18 cellular contexts compared by ENCODE assay signal in the genomic region with DNA sequence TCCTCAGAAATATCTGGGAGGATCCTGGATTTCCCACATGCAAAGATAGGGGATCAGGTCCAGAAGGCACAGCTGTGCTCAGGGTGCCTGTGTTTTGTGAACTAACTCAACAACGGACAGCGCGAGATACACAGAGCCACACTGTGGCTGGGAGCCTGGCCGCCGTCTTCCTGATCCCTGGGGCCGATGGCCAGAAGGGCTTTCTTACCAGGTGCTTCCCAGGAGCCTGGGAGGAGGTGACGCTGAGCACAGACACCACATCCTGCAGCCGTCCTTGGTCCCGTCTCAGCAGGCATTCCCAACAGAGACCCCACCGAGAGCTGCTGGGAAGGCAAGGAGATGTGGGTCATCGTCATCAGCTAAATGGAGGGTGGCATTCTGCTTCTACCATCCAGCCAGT.
DNase-seq lines count a peak whose midpoint lies in the region; ATAC-seq, FAIRE-seq and TF ChIP-seq lines count a peak whose summit lies in the region.
"Had no signal": no experiment of that assay in that cellular context is flagged by ENCODE, and none has a peak within 500 bp of the region (broad histone marks: within the 10 kb centered on the region; RNA-seq: fewer than 3 reads in every experiment).

No MANE protein-coding gene starts in this region.

- intact Hi-C loops in cardiac septum (cut with DNase I), result loop anchor here (5.0 kb wide), 1 partner anchor 145 kb away; the partner anchor contains the start of gene AFDN
- intact Hi-C loops in Right ventricle myocardium superior (cut with DNase I), result no loop called here
- intact Hi-C loops in pancreas (cut with DNase I), result no loop called here
- intact Hi-C loops in vagina (cut with DNase I), result no loop called here

- in situ Hi-C loops in ACHN (cut with HindIII; ENCODE audit: low pct_ligation_motif_present, low pct_unique_long_range_greater_than_20kb, low sequenced_read_pairs), result no loop called here

- no peak for TF ChIP-seq CTCF in right atrium auricular region (IDR thresholded peaks at IDR 0.05)
- no peak for TF ChIP-seq CTCF in pancreas (IDR thresholded peaks at IDR 0.05)
- no peak for TF ChIP-seq CTCF in vagina (IDR thresholded peaks at IDR 0.05)

- no peak overlapping the region for H3K4me3 ChIP-seq in right atrium auricular region
- no peak overlapping the region for H3K4me3 ChIP-seq in pancreas
- H3K4me3 ChIP-seq in vagina, result no peak overlapping the region
- H3K4me3 ChIP-seq: GM23248, MG63 had no signal

- H3K9me3 ChIP-seq in right atrium auricular region (no peaks in the 10 kb centered on the region), pancreas (no peaks in the 10 kb centered on the region), vagina (no peaks in the 10 kb centered on the region)
- H3K9me3 ChIP-seq: MG63 had no signal

- H3K4me1 ChIP-seq in right atrium auricular region (peaks cover 0 to 47% of the 10 kb centered on the region in 2 donors), pancreas (peaks cover 6 to 16% (median 14%) of the 10 kb centered on the region in 3 donors), vagina (peaks cover 12% of the 10 kb centered on the region)

- no peaks in the 10 kb centered on the region for H3K27me3 ChIP-seq in right atrium auricular region
- H3K27me3 ChIP-seq in pancreas, result no peaks in the 10 kb centered on the region
- H3K27me3 ChIP-seq in vagina, result no peaks in the 10 kb centered on the region
- H3K27me3 ChIP-seq: MG63 had no signal

- DNase-seq in cardiac septum (ENCODE audit: low spot score) (peak; percentile 67), Right ventricle myocardium superior (no peak), right atrium auricular region (ENCODE audit: low spot score) (no peak), pancreas (no peak), vagina (ENCODE audit: extremely low spot score in 2 of 2) (no peak), NCI-H345 treated with DMSO at 0.1 percent for 48 hours (lab: John Stamatoyannopoulos, UW; ENCODE audit: unreplicated experiment) (no peak), ACHN (no peak)
- DNase-seq: activated CD4-positive, alpha-beta T cell treated with anti-CD3 and anti-CD28 coated beads for 4 hours; DMS53; endodermal cell; GM23248; kidney glomerular epithelial cell; NCI-H1694 treated with DMSO at 0.1 percent for 48 hours; NCI-H226; stimulated activated CD4-positive, alpha-beta T cell treated with anti-CD3 and anti-CD28 coated beads, Interleukin-2, amount 100 ng/mL, for 48 hours had no signal

- ATAC-seq in Right ventricle myocardium superior (ENCODE audit: poor library complexity) (no peak), pancreas (no peak), GM19351 (IDR thresholded peaks at IDR 0.05; ENCODE audit: unreplicated experiment) (no peak)

- WGBS in pancreas, 2 donors, result 72 to 80% methylated on average over 11 of the region's 11 CpGs

- peak overlapping the region; percentile 65 to 86 for H3K27ac ChIP-seq in right atrium auricular region
- H3K27ac ChIP-seq in pancreas, result peak overlapping the region; percentile 67 to 87 (median 80)
- H3K27ac ChIP-seq in vagina, result peak overlapping the region; percentile 36
- H3K27ac ChIP-seq: GM23248 had no signal

- no peak for TF ChIP-seq POLR2A in vagina (IDR thresholded peaks at IDR 0.05)

- no peak for FAIRE-seq in pancreas (lab: Jason Lieb, UNC)
- FAIRE-seq: A204.1 had no signal

- H3K36me3 ChIP-seq in right atrium auricular region (no peaks in the 10 kb centered on the region), pancreas (no peaks in the 10 kb centered on the region), vagina (no peaks in the 10 kb centered on the region)
- H3K36me3 ChIP-seq: MG63 had no signal
